1 cellular context compared by ENCODE assay signal in the genomic region with DNA sequence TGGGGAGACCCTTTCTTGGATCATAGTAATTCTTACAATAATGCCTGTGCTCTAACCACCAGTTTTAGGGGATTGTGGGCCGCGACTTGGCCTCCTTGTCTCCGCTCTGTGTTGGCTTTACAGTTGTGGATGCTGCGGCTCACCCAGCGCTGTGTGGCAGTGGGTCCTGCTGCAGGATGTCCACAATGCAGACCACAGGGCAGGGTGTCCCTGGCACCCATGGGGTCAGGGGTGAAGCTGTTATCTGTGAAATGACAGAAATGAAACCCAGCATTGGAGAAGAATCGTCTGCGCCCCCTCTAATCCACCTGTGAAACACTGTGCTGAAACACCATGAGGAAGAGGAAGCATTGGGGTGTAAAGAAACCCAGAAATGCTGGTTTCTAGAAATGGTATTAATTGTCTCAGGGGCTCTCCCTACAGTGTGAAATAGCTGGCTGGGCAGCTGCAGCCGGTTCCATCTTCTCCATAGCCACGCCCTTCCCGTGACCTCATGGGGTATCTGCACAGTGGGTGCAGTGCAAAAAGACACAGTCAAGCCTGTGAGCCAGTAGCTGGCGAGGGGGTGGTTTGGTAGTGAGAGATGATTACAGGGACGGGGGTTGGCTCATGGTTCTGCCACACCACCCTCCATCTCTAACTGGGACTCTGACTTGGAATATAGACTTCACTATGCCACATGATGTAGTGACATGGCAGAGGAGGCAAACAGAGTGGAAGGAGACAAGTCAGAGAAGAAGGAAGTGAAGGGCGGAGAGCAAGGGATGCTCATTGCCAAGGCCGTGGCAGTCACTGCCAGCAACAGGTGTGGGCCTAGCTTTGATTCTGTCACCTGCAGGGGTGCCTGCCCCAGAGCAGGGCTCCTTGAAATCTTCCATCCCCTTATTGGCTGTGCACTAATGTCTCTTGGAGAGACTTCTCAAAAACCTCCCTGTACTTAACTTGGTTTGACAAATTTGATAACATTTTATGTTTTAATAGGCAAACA.
TF ChIP-seq lines count a peak whose summit lies in the region.

No MANE protein-coding gene starts in this region.

TF ChIP-seq in IMR-90, 13 proteins besides CTCF, POLR2A, EP300 and RAD21 (continued from another document):
- TF ChIP-seq, protein P1, sequence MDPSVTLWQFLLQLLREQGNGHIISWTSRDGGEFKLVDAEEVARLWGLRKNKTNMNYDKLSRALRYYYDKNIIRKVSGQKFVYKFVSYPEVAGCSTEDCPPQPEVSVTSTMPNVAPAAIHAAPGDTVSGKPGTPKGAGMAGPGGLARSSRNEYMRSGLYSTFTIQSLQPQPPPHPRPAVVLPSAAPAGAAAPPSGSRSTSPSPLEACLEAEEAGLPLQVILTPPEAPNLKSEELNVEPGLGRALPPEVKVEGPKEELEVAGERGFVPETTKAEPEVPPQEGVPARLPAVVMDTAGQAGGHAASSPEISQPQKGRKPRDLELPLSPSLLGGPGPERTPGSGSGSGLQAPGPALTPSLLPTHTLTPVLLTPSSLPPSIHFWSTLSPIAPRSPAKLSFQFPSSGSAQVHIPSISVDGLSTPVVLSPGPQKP (IDR thresholded peaks at IDR 0.05; ENCODE audit: borderline replicate concordance, low read depth, low read length) = no peak
- TF ChIP-seq BHLHE40 (IDR thresholded peaks at IDR 0.05; ENCODE audit: low read depth, low read length) (no peak), MAZ (IDR thresholded peaks at IDR 0.05; ENCODE audit: borderline replicate concordance, low read depth, low read length) (no peak), SMC3 (IDR thresholded peaks at IDR 0.05; ENCODE audit: low read depth, low read length) (no peak)
TF ChIP-seq in IMR-90: peak in this region for 0.
